1 cellular context compared by ENCODE assay signal in the genomic region with DNA sequence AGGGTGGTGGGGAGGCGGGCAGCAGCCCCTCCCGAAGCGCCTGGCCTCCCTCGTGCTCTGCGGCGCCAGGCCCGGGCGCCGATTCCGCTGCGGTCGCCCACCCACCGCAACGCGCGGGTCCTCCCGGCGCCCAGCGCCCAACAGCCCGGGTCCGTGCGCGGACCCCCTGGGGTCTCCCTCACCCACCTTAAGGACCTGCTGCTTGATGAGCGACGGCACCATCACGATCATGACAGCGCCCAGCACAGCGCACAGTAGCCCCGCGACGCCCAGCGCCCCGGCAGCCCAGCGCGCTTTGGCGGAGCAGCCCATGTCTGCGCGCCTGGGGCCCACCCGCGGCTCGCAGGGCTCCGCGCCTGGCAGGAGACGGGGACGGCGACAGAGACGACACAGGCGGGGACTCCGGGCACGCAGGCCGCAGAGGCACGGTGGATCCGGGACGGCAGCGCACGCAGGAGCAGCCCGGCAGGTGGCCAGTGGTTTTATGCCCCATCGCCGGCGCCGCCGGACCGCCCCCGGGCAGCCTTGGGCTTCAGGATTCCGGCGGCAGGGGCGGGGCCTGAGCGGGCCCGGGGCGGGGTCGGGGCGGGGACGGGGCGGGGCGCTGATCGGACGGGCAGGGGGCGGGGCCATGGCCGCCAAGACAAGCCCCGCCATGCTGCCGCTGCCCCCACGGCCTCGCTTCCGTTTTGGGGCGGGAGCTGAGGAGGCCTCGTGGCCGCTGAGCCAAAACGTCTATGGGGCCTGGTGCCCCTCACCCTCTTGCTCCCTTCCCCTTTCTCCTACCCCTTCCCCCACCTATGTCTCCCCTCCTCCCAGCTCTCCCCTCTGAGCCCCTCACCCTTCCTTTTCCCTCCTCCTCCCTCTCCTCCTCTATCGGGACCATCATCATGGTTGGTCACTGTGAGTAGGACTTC.
TF ChIP-seq lines count a peak whose summit lies in the region.

A gene with protein sequence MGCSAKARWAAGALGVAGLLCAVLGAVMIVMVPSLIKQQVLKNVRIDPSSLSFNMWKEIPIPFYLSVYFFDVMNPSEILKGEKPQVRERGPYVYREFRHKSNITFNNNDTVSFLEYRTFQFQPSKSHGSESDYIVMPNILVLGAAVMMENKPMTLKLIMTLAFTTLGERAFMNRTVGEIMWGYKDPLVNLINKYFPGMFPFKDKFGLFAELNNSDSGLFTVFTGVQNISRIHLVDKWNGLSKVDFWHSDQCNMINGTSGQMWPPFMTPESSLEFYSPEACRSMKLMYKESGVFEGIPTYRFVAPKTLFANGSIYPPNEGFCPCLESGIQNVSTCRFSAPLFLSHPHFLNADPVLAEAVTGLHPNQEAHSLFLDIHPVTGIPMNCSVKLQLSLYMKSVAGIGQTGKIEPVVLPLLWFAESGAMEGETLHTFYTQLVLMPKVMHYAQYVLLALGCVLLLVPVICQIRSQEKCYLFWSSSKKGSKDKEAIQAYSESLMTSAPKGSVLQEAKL (minus strand): TSS at position 456 of the 917 bp plus-strand sequence. CDS start 144 bp downstream, at position 312.

TF ChIP-seq in HepG2, 621 proteins besides CTCF, POLR2A, EP300 and RAD21 (continued from another document and continues in another):
- TF ChIP-seq, protein P1, sequence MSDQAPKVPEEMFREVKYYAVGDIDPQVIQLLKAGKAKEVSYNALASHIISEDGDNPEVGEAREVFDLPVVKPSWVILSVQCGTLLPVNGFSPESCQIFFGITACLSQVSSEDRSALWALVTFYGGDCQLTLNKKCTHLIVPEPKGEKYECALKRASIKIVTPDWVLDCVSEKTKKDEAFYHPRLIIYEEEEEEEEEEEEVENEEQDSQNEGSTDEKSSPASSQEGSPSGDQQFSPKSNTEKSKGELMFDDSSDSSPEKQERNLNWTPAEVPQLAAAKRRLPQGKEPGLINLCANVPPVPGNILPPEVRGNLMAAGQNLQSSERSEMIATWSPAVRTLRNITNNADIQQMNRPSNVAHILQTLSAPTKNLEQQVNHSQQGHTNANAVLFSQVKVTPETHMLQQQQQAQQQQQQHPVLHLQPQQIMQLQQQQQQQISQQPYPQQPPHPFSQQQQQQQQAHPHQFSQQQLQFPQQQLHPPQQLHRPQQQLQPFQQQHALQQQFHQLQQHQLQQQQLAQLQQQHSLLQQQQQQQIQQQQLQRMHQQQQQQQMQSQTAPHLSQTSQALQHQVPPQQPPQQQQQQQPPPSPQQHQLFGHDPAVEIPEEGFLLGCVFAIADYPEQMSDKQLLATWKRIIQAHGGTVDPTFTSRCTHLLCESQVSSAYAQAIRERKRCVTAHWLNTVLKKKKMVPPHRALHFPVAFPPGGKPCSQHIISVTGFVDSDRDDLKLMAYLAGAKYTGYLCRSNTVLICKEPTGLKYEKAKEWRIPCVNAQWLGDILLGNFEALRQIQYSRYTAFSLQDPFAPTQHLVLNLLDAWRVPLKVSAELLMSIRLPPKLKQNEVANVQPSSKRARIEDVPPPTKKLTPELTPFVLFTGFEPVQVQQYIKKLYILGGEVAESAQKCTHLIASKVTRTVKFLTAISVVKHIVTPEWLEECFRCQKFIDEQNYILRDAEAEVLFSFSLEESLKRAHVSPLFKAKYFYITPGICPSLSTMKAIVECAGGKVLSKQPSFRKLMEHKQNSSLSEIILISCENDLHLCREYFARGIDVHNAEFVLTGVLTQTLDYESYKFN (CRISPR knock-in tag; conservative IDR thresholded peaks at IDR 0.05): no peak
- TF ChIP-seq ZNF432 (CRISPR knock-in tag; IDR thresholded peaks at IDR 0.05; ENCODE audit: borderline replicate concordance) (no peak), NFKB2 (CRISPR knock-in tag; IDR thresholded peaks at IDR 0.05; ENCODE audit: borderline replicate concordance) (0 out of 2 replicates have a peak, but pooled peaks have one; percentile 48), ZNF720 (CRISPR knock-in tag; IDR thresholded peaks at IDR 0.05) (no peak), RBFOX2 (IDR thresholded peaks at IDR 0.05; ENCODE audit: low read depth, low read length) (peak; percentile 95), THAP7 (CRISPR knock-in tag; IDR thresholded peaks at IDR 0.05) (0 out of 2 replicates have a peak, but pooled peaks have one; percentile 58), ZNF740 (CRISPR knock-in tag; IDR thresholded peaks at IDR 0.05) (no peak), ZNF101 (CRISPR knock-in tag; IDR thresholded peaks at IDR 0.05; ENCODE audit: borderline replicate concordance, low read depth) (no peak), PREB (CRISPR knock-in tag; IDR thresholded peaks at IDR 0.05) (no peak), ATF1 (CRISPR knock-in tag; IDR thresholded peaks at IDR 0.05) (no peak), AHDC1 (CRISPR knock-in tag; IDR thresholded peaks at IDR 0.05; ENCODE audit: borderline replicate concordance) (no peak), FOXA3 (CRISPR knock-in tag; IDR thresholded peaks at IDR 0.05) (no peak), ZNF30 (CRISPR knock-in tag; IDR thresholded peaks at IDR 0.05) (no peak), SRSF4 (IDR thresholded peaks at IDR 0.05; ENCODE audit: low read depth, low read length, poor library complexity, severe bottlenecking) (no peak), ZSCAN12 (CRISPR knock-in tag; IDR thresholded peaks at IDR 0.05) (no peak; the same call in 1 of the 2 replicates), NFE2 (CRISPR knock-in tag; IDR thresholded peaks at IDR 0.05) (no peak), ZNF484 (CRISPR knock-in tag; IDR thresholded peaks at IDR 0.05; ENCODE audit: borderline replicate concordance, low read depth) (no peak), SMC3 (IDR thresholded peaks at IDR 0.05; ENCODE audit: low read length) (no peak), TMF1 (CRISPR knock-in tag; IDR thresholded peaks at IDR 0.05; ENCODE audit: low read depth) (0 out of 2 replicates have a peak, but pooled peaks have one; percentile 19), ZFP41 (CRISPR knock-in tag; IDR thresholded peaks at IDR 0.05; ENCODE audit: borderline replicate concordance) (no peak), SCMH1 (CRISPR knock-in tag; IDR thresholded peaks at IDR 0.05; ENCODE audit: borderline replicate concordance) (no peak), ZBTB20 (CRISPR knock-in tag; IDR thresholded peaks at IDR 0.05; ENCODE audit: borderline replicate concordance, low read depth) (no peak), MTF1 (CRISPR knock-in tag; IDR thresholded peaks at IDR 0.05) (no peak), ZNF44 (CRISPR knock-in tag; IDR thresholded peaks at IDR 0.05) (no peak), MEIS2 (CRISPR knock-in tag; IDR thresholded peaks at IDR 0.05) (no peak), FOXK1 (CRISPR knock-in tag; IDR thresholded peaks at IDR 0.05; ENCODE audit: borderline replicate concordance, low read depth) (no peak; the same call in 1 of the 2 replicates), ZNF878 (CRISPR knock-in tag; IDR thresholded peaks at IDR 0.05) (no peak), ZNF773 (CRISPR knock-in tag; IDR thresholded peaks at IDR 0.05; ENCODE audit: borderline replicate concordance) (no peak; the same call in 1 of the 2 replicates), DNMT1 (CRISPR knock-in tag; IDR thresholded peaks at IDR 0.05) (peak; percentile 85; the same call in 1 of the 2 replicates)
- TF ChIP-seq, protein P2, sequence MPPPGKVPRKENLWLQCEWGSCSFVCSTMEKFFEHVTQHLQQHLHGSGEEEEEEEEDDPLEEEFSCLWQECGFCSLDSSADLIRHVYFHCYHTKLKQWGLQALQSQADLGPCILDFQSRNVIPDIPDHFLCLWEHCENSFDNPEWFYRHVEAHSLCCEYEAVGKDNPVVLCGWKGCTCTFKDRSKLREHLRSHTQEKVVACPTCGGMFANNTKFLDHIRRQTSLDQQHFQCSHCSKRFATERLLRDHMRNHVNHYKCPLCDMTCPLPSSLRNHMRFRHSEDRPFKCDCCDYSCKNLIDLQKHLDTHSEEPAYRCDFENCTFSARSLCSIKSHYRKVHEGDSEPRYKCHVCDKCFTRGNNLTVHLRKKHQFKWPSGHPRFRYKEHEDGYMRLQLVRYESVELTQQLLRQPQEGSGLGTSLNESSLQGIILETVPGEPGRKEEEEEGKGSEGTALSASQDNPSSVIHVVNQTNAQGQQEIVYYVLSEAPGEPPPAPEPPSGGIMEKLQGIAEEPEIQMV (CRISPR knock-in tag; IDR thresholded peaks at IDR 0.05; ENCODE audit: low read depth): 0 out of 2 replicates have a peak, but pooled peaks have one; percentile 49
- TF ChIP-seq, protein P3, sequence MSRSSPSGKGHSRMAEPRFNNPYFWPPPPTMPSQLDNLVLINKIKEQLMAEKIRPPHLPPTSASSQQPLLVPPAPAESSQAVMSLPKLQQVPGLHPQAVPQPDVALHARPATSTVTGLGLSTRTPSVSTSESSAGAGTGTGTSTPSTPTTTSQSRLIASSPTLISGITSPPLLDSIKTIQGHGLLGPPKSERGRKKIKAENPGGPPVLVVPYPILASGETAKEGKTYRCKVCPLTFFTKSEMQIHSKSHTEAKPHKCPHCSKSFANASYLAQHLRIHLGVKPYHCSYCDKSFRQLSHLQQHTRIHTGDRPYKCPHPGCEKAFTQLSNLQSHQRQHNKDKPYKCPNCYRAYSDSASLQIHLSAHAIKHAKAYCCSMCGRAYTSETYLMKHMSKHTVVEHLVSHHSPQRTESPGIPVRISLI (CRISPR knock-in tag; IDR thresholded peaks at IDR 0.05; ENCODE audit: borderline replicate concordance): peak; percentile 31; the same call in 1 of the 2 replicates
- TF ChIP-seq, protein P4, sequence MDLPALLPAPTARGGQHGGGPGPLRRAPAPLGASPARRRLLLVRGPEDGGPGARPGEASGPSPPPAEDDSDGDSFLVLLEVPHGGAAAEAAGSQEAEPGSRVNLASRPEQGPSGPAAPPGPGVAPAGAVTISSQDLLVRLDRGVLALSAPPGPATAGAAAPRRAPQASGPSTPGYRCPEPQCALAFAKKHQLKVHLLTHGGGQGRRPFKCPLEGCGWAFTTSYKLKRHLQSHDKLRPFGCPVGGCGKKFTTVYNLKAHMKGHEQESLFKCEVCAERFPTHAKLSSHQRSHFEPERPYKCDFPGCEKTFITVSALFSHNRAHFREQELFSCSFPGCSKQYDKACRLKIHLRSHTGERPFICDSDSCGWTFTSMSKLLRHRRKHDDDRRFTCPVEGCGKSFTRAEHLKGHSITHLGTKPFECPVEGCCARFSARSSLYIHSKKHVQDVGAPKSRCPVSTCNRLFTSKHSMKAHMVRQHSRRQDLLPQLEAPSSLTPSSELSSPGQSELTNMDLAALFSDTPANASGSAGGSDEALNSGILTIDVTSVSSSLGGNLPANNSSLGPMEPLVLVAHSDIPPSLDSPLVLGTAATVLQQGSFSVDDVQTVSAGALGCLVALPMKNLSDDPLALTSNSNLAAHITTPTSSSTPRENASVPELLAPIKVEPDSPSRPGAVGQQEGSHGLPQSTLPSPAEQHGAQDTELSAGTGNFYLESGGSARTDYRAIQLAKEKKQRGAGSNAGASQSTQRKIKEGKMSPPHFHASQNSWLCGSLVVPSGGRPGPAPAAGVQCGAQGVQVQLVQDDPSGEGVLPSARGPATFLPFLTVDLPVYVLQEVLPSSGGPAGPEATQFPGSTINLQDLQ (CRISPR knock-in tag; IDR thresholded peaks at IDR 0.05): no peak
- TF ChIP-seq, protein P5, sequence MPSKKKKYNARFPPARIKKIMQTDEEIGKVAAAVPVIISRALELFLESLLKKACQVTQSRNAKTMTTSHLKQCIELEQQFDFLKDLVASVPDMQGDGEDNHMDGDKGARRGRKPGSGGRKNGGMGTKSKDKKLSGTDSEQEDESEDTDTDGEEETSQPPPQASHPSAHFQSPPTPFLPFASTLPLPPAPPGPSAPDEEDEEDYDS (CRISPR knock-in tag; IDR thresholded peaks at IDR 0.05): peak; percentile 97
